ENCODE assay signal across 23 cellular contexts in genomic region chr2:12479042-12479601, GRCh38.
DNase-seq lines count a peak whose midpoint lies in the region; ATAC-seq, FAIRE-seq and TF ChIP-seq lines count a peak whose summit lies in the region.
"Had no signal": no experiment of that assay in that cellular context is flagged by ENCODE, and none has a peak within 500 bp of the region (broad histone marks: within the 10 kb centered on the region; RNA-seq: fewer than 3 reads in every experiment).

No MANE protein-coding gene starts in this region.

- H3K79me2 ChIP-seq in K562 (ENCODE audit: control insufficient read depth, insufficient read depth, low read length) = no peaks in the 10 kb centered on the region

- peaks cover 4 to 9% of the 10 kb centered on the region in 2 donors for H3K36me3 Mint-ChIP-seq in activated naive CD4-positive, alpha-beta T cell treated with anti-CD3 and anti-CD28 coated beads, Interleukin-2, amount 50 U/mL, for 72 hours

- H3K4me3 ChIP-seq in K562 = no peak overlapping the region
- H3K4me3 ChIP-seq: esophagus squamous epithelium had no signal

- ATAC-seq in K562 = peak; percentile 64; the same call in 1 of the 3 replicates
- ATAC-seq in activated naive CD4-positive, alpha-beta T cell treated with anti-CD3 and anti-CD28 coated beads, Interleukin-2, amount 50 U/mL, for 72 hours = no peak
- ATAC-seq: activated T-cell treated with anti-CD3 and anti-CD28 coated beads, Interleukin-2, amount 50 U/mL, for 4 hours; HCT116; naive thymus-derived CD4-positive, alpha-beta T cell; stimulated activated naive CD8-positive, alpha-beta T cell treated with anti-CD3 and anti-CD28 coated beads, Interleukin-15, Interleukin-2, amounts not matched to agents 100 U/mL and 50 U/mL, for 24 hours had no signal

- H3K9me3 Mint-ChIP-seq in activated naive CD4-positive, alpha-beta T cell treated with anti-CD3 and anti-CD28 coated beads, Interleukin-2, amount 50 U/mL, for 72 hours = peaks cover 0 to 6% of the 10 kb centered on the region in 2 donors
- H3K9me3 Mint-ChIP-seq: activated T-cell treated with anti-CD3 and anti-CD28 coated beads, Interleukin-2, amount 50 U/mL, for 4 hours; dendritic cell treated with granulocyte-macrophage colony-stimulating factor and Interleukin-4, amounts not matched to agents 40 ng/mL and 50 ng/mL, for 4 days had no signal

- no peak overlapping the region for H3K27ac Mint-ChIP-seq in activated naive CD4-positive, alpha-beta T cell treated with anti-CD3 and anti-CD28 coated beads, Interleukin-2, amount 50 U/mL, for 72 hours
- H3K27ac Mint-ChIP-seq: dendritic cell treated with granulocyte-macrophage colony-stimulating factor and Interleukin-4, amounts not matched to agents 40 ng/mL and 50 ng/mL, for 4 days; naive thymus-derived CD4-positive, alpha-beta T cell; progenitor cell of endocrine pancreas had no signal

- no peaks in the 10 kb centered on the region for H3K27me3 ChIP-seq in K562 (ENCODE audit: control insufficient read depth in 2 of 2, insufficient read depth in 2 of 2, low read length in 2 of 2)
- H3K27me3 ChIP-seq: esophagus squamous epithelium had no signal

- H3K4me2 ChIP-seq in K562 (ENCODE audit: insufficient read depth, low read length) = no peak overlapping the region; the same call in 1 of the 2 replicates

- H3K9me1 ChIP-seq in K562 (ENCODE audit: control insufficient read depth, insufficient read depth, low read length) = no peaks in the 10 kb centered on the region

- BruUV-seq in K562 (replicated peaks; lab: Mats Ljungman, UMichigan) = no TSS peak

- H3K9ac ChIP-seq in K562 (ENCODE audit: insufficient read depth in 1 of 2, low read depth in 2 of 2, low read length in 2 of 2) = no peak overlapping the region

- peaks cover 0 to 9% of the 10 kb centered on the region in 2 experiments; a peak in 1 of 5 replicates for H3K4me1 ChIP-seq in K562 (replicated peaks in 1 of 2; ENCODE audit: control insufficient read depth in 2 of 2, insufficient read depth in 2 of 2, low read length in 2 of 2)

- H3K27ac ChIP-seq in K562 (ENCODE audit: extremely low read depth, low read depth, low read length) = peak overlapping the region; percentile 60; the same call in 2 of the 3 replicates
- H3K27ac ChIP-seq: esophagus squamous epithelium had no signal

- H2AFZ ChIP-seq in K562 (ENCODE audit: low read depth, low read length) = peak overlapping the region; percentile 85

- POLR2A ChIA-PET in K562 (lab: Yijun Ruan, JAX) = no interaction called here

- WGBS in K562 (ENCODE audit: insufficient coverage, low coverage, missing lambda C conversion rate) = 21% methylated on average over 3 of the region's 3 CpGs

- H4K20me1 ChIP-seq in K562 (replicated peaks; ENCODE audit: control insufficient read depth, insufficient read depth, low read length) = no peaks in the 10 kb centered on the region

- no peak for TF ChIP-seq RAD21 in K562 (CRISPR knock-in tag; conservative IDR thresholded peaks at IDR 0.05 in 1 of 2, IDR thresholded peaks at IDR 0.05 in 1 of 2)

- no peak for TF ChIP-seq CTCF in K562 (IDR thresholded peaks at IDR 0.05 in 2 of 3, conservative IDR thresholded peaks at IDR 0.05 in 1 of 3; ENCODE audit: insufficient read depth in 2 of 3, low read depth in 1 of 3, low read length in 3 of 3)

- intact Hi-C loops in K562 (cut with micrococcal nuclease) = no loop called here

- FAIRE-seq in K562 (lab: Jason Lieb, UNC) = no peak
- FAIRE-seq: GM12892 had no signal

- no peaks in the 10 kb centered on the region for H3K36me3 ChIP-seq in K562 (ENCODE audit: control insufficient read depth, insufficient read depth, low read length)
- H3K36me3 ChIP-seq: esophagus squamous epithelium had no signal

- in situ Hi-C loops in K562 (cut with MboI) = no loop called here

- H3K9me3 ChIP-seq in K562 (replicated peaks; ENCODE audit: control insufficient read depth, insufficient read depth, low read depth, low read length) = peaks cover 3% of the 10 kb centered on the region; the same call in 1 of the 2 replicates
- H3K9me3 ChIP-seq: esophagus squamous epithelium had no signal

- no peak for TF ChIP-seq POLR2A in K562 (conservative IDR thresholded peaks at IDR 0.05)

- DNase-seq in CD1c-positive myeloid dendritic cell (ENCODE audit: extremely low spot score) = peak; percentile 38
- DNase-seq in MV-4-11 (lab: John Stamatoyannopoulos, UW) = peak; percentile 36
- peak in 1 of 4 experiments; percentile 19 for DNase-seq in K562 (ENCODE audit: extremely low read depth in 1 of 4, low spot score in 3 of 4)
- peak; percentile 29 for DNase-seq in iris pigment epithelial cell (ENCODE audit: low read depth)
- no peak for DNase-seq in glomerular visceral epithelial cell (ENCODE audit: extremely low spot score)
- no peak for DNase-seq in mesenteric fat pad (ENCODE audit: low spot score)
- DNase-seq in activated CD8-positive, alpha-beta memory T cell treated with anti-CD3 and anti-CD28 coated beads, Interleukin-2, amount 50 U/mL, for 48 hours = no peak
- DNase-seq in activated naive CD4-positive, alpha-beta T cell treated with anti-CD3 and anti-CD28 coated beads, Interleukin-2, amount 50 U/mL, for 72 hours (ENCODE audit: low spot score in 2 of 2) = no peak
- DNase-seq: activated T-cell treated with anti-CD3 and anti-CD28 coated beads, Interleukin-2, amount 50 U/mL, for 4 hours; esophagus squamous epithelium; GDM1; naive thymus-derived CD4-positive, alpha-beta T cell; NCI-H1105 treated with DMSO at 0.1 percent for 48 hours; NCI-H2171 treated with DMSO at 0.1 percent for 48 hours; NK-92 treated with Interleukin-12 subunit alpha and Interleukin-12 subunit beta, amount 100 ng/mL, for 24 hours; SHP77 treated with DMSO at 0.1 percent for 48 hours; stimulated activated CD4-positive, alpha-beta T cell treated with anti-CD3 and anti-CD28 coated beads, Interleukin-12 subunit alpha, Interleukin-12 subunit beta, amount 100 ng/mL, for 4 hours; stimulated activated naive CD8-positive, alpha-beta T cell treated with anti-CD3 and anti-CD28 coated beads, Interleukin-15, Interleukin-2, amounts not matched to agents 100 U/mL and 50 U/mL, for 24 hours; T1000 had no signal

- CTCF ChIA-PET in K562 (lab: Yijun Ruan, JAX; ENCODE audit: low intra/inter-chr PET ratio) = interaction anchor here (0.7 kb wide), 1 partner anchor 21 kb away, joined by 3 read pairs; no protein-coding TSS in a partner anchor

- TF ChIP-seq EP300 in K562 (IDR thresholded peaks at IDR 0.05; ENCODE audit: low read length) = no peak

TF ChIP-seq in K562, 482 proteins besides CTCF, POLR2A, EP300 and RAD21 (continues in another document):
- TF ChIP-seq ZNF384 (IDR thresholded peaks at IDR 0.05; ENCODE audit: low read depth, low read length) = 0 out of 2 replicates have a peak, but pooled peaks have one; percentile 48
- 0 out of 2 replicates have a peak, but pooled peaks have one; percentile 10 for TF ChIP-seq ATF3 (IDR thresholded peaks at IDR 0.05)
- TF ChIP-seq ATF3 (CRISPR knock-in tag; conservative IDR thresholded peaks at IDR 0.05) = no peak
- TF ChIP-seq SIX5 (IDR thresholded peaks at IDR 0.05; ENCODE audit: borderline replicate concordance in 1 of 2, insufficient read depth in 1 of 2, low read depth in 1 of 2, low read length in 2 of 2) = no peak
- TF ChIP-seq RNF2 (IDR thresholded peaks at IDR 0.05) = no peak
- TF ChIP-seq KLF6 (CRISPR knock-in tag; IDR thresholded peaks at IDR 0.05; ENCODE audit: borderline replicate concordance) = no peak
- TF ChIP-seq, protein P1, sequence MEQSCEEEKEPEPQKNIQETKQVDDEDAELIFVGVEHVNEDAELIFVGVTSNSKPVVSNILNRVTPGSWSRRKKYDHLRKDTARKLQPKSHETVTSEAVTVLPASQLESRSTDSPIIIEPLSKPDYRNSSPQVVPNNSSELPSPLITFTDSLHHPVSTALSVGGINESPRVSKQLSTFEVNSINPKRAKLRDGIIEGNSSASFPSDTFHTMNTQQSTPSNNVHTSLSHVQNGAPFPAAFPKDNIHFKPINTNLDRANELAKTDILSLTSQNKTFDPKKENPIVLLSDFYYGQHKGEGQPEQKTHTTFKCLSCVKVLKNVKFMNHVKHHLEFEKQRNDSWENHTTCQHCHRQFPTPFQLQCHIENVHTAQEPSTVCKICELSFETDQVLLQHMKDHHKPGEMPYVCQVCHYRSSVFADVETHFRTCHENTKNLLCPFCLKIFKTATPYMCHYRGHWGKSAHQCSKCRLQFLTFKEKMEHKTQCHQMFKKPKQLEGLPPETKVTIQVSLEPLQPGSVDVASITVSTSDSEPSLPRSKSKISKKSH (CRISPR knock-in tag; IDR thresholded peaks at IDR 0.05) = no peak
- TF ChIP-seq, protein P2, sequence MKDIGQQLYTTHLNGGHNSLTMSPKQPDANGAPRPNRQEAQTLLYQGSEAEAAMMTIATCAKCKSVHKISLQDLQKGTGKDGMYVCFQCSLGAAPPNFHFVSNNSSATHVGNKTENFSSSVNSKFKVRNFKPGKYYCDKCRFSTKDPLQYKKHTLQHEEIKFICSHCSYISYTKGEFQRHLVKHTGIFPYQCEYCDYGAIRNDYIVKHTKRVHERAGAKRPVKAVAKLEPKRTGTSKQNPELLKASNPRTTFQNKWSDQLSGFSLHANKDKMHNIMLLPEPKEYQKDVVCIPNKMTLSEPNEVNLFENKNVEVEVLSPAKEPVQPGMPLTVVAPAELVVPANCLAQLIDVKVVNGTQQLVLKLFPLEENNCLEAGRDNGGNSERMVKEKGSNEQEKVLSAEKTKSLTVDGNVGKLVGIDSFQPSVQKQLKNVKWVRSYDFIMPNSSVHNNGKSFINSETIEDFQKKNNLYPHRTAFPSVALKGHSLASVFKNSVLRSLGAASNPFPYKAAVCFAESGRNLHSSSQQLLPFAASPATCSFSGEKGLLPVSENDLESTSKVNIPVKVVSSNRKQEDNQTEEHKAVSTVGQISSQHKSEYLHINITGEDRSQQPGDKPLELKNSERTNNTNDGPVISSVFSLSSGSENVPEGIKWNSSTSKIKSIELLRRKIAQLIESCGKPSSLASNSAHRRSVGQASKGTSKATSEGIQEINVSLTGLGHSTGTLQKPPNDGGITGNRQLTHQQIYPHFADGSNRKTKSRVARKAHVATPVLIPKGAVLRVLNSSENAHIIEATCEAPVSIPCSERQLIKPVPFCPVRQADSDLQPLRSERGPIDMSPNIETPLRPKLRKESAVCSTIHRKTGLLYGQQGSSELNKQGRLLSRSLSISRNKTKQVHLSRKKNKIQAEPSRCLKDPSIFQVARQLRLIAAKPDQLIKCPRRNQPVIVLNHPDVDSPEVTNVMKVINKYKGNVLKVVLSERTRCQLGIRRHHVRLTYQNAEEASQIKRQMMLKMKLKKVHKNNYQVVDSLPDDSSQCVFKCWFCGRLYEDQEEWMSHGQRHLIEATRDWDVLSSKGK (CRISPR knock-in tag; IDR thresholded peaks at IDR 0.05) = no peak

Comparison
In these comparisons a context has a peak if more than half of its experiments do, and no peak if none do; other contexts are left out.
1. DNase-seq: peak in CD1c-positive myeloid dendritic cell (single experiment), MV-4-11 (single experiment) and iris pigment epithelial cell (single experiment); none in glomerular visceral epithelial cell (single experiment), mesenteric fat pad (single experiment), activated CD8-positive, alpha-beta memory T cell treated with anti-CD3 and anti-CD28 coated beads, Interleukin-2, amount 50 U/mL, for 48 hours (single experiment) and activated naive CD4-positive, alpha-beta T cell treated with anti-CD3 and anti-CD28 coated beads, Interleukin-2, amount 50 U/mL, for 72 hours (0 of 2).